ENCODE assay signal across 9 cellular contexts in genomic region chr12:117857632-117858274, GRCh38.
A peak's percentile ranks its signal among the peaks of the same experiment; 100 is the strongest.
DNase-seq lines count a peak whose midpoint lies in the region; ATAC-seq and TF ChIP-seq lines count a peak whose summit lies in the region.
"Had no signal": no experiment of that assay in that cellular context is flagged by ENCODE, and none has a peak within 500 bp of the region (broad histone marks: within the 10 kb centered on the region; RNA-seq: fewer than 3 reads in every experiment).

No MANE protein-coding gene starts in this region.

- peaks cover 4% of the 10 kb centered on the region; the same call in 1 of the 2 replicates for H3K9me3 Mint-ChIP-seq in HFFc6
- peaks cover 4% of the 10 kb centered on the region for H3K9me3 Mint-ChIP-seq in activated naive CD4-positive, alpha-beta T cell treated with anti-CD3 and anti-CD28 coated beads, Interleukin-2, amount 10 ng/mL, durations not matched to agents 7 days and 5 days

- no peak overlapping the region for H3K27ac ChIP-seq in RWPE1
- H3K27ac ChIP-seq in iPS DF 6.9 (ENCODE audit: low read length), result no peak overlapping the region
- H3K27ac ChIP-seq: SK-N-MC had no signal

- CTCF ChIA-PET in RWPE1 (lab: Yijun Ruan, JAX), result interaction anchor here (0.6 to 1.6 kb wide), 4 partner anchors 8 to 811 kb away, joined by 3 to 4 read pairs (median 3); no protein-coding TSS in a partner anchor
- CTCF ChIA-PET in activated naive CD4-positive, alpha-beta T cell treated with anti-CD3 and anti-CD28 coated beads, Interleukin-2, amount 10 ng/mL, durations not matched to agents 7 days and 5 days (lab: Charles Lee), result interaction anchor here (0.7 to 3.0 kb wide), 13 partner anchors 8 to 627 kb away, joined by 3 to 14 read pairs (median 4); no protein-coding TSS in a partner anchor

- H3K4me3 Mint-ChIP-seq in HFFc6, result no peak overlapping the region
- no peak overlapping the region for H3K4me3 Mint-ChIP-seq in activated naive CD4-positive, alpha-beta T cell treated with anti-CD3 and anti-CD28 coated beads, Interleukin-2, amount 10 ng/mL, durations not matched to agents 7 days and 5 days

- H3K9me3 ChIP-seq in iPS DF 6.9 (ENCODE audit: control insufficient read depth, insufficient read depth, low read length), result no peaks in the 10 kb centered on the region

- ATAC-seq in HG03025 (IDR thresholded peaks at IDR 0.05; ENCODE audit: low FRiP score, unreplicated experiment) (no peak), GM21576 (IDR thresholded peaks at IDR 0.05; ENCODE audit: unreplicated experiment) (no peak)

- peak; percentile 78 for TF ChIP-seq CTCF in HFFc6 (IDR thresholded peaks at IDR 0.05)
- TF ChIP-seq CTCF in RWPE1 (conservative IDR thresholded peaks at IDR 0.05; ENCODE audit: low read depth), result peak; percentile 61

- no peaks in the 10 kb centered on the region for H3K4me1 ChIP-seq in iPS DF 6.9 (ENCODE audit: control insufficient read depth, insufficient read depth, low read length)

- no peaks in the 10 kb centered on the region for H3K36me3 Mint-ChIP-seq in HFFc6 (ENCODE audit: low read depth)
- no peaks in the 10 kb centered on the region for H3K36me3 Mint-ChIP-seq in activated naive CD4-positive, alpha-beta T cell treated with anti-CD3 and anti-CD28 coated beads, Interleukin-2, amount 10 ng/mL, durations not matched to agents 7 days and 5 days

- POLR2A ChIA-PET in RWPE1 (lab: Yijun Ruan, JAX; ENCODE audit: low non-redundant PET), result no interaction called here

- no peak overlapping the region for H3K27ac Mint-ChIP-seq in HFFc6
- no peak overlapping the region for H3K27ac Mint-ChIP-seq in activated naive CD4-positive, alpha-beta T cell treated with anti-CD3 and anti-CD28 coated beads, Interleukin-2, amount 10 ng/mL, durations not matched to agents 7 days and 5 days

- H3K27me3 Mint-ChIP-seq in HFFc6 (ENCODE audit: insufficient read depth), result peaks cover 5% of the 10 kb centered on the region
- no peaks in the 10 kb centered on the region for H3K27me3 Mint-ChIP-seq in activated naive CD4-positive, alpha-beta T cell treated with anti-CD3 and anti-CD28 coated beads, Interleukin-2, amount 10 ng/mL, durations not matched to agents 7 days and 5 days

- no CpG with 5 or more reads among the region's 6 CpGs for WGBS in iPS DF 6.9 (ENCODE audit: insufficient coverage, insufficient read length)

- no peaks in the 10 kb centered on the region for H3K27me3 ChIP-seq in iPS DF 6.9 (ENCODE audit: control insufficient read depth, insufficient read depth, low read length)

- DNase-seq in Caki2 (ENCODE audit: low read depth), result peak; percentile 19
- peak; percentile 31 for DNase-seq in HFFc6
- DNase-seq in RWPE1 (ENCODE audit: low spot score), result peak; percentile 41
- DNase-seq in activated naive CD4-positive, alpha-beta T cell treated with anti-CD3 and anti-CD28 coated beads, Interleukin-2, amount 10 ng/mL, durations not matched to agents 7 days and 5 days, result peak; percentile 63
- peak; percentile 67 for DNase-seq in iPS DF 6.9 (ENCODE audit: low read depth, low spot score)
- peak; percentile 46 to 60 for DNase-seq in stimulated activated CD4-positive, alpha-beta T cell treated with anti-CD3 and anti-CD28 coated beads, Interleukin-4, amount 100 ng/mL, for 48 hours (ENCODE audit: low read depth in 2 of 2)

- H3K36me3 ChIP-seq in iPS DF 6.9 (ENCODE audit: control insufficient read depth, insufficient read depth, low read length), result no peaks in the 10 kb centered on the region

- no peak overlapping the region for H3K4me3 ChIP-seq in iPS DF 6.9 (ENCODE audit: low read length)
- H3K4me3 ChIP-seq: SK-N-MC had no signal

- in situ Hi-C loops in Caki2 (cut with HindIII; ENCODE audit: low pct_unique_long_range_greater_than_20kb, low sequenced_read_pairs), result loop anchor here (10.0 kb wide), 1 partner anchor 653 kb away; no protein-coding TSS in a partner anchor

- H3K4me1 Mint-ChIP-seq in HFFc6 (ENCODE audit: low read depth), result peaks cover 6% of the 10 kb centered on the region; the same call in 1 of the 2 replicates
- H3K4me1 Mint-ChIP-seq in activated naive CD4-positive, alpha-beta T cell treated with anti-CD3 and anti-CD28 coated beads, Interleukin-2, amount 10 ng/mL, durations not matched to agents 7 days and 5 days, result no peaks in the 10 kb centered on the region
